In the genomic region with DNA sequence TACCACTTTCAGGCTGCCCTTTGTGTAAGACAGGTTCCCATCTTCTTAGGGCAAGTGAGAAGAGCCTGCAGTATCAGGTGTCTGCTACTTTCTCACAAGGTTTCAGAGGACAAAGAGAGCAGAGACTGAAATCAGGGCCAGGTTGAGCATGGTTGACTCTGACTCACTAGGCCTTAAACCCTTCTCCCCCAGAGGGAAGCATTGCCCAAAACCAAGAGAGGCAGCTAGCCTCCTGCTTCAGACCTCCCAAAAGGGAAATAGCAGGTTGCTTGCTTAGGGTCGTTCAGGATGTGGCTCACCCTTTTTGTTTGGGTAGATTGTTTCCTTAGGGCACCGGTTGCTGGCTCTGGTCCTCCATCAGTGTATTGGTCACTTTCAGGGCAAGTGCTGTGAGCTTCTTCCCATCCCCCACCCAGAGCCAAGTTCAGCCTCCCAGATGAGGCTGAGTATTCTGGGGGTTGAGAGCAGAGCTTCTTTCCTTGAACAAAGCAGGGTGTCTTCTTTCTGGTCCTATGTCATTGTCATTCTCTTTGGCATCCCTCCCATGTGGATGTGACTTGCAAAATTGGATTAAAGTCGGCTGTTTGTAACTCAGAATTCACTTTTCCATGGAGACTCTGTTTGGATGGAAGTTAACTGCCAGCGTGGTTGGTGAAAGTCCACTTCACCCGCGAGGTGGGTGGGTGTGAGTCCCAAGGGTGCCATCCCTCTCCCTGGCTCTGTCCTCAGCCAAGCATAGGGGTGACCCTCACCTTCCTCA, we compare ENCODE assay signal across 25 cellular contexts. TPM values are rescaled to one million over a fixed set of nuclear protein-coding genes. Genes with fewer than 3 reads are reported as not detected.
DNase-seq lines count a peak whose midpoint lies in the region; ATAC-seq, FAIRE-seq and TF ChIP-seq lines count a peak whose summit lies in the region.
"Had no signal": no experiment of that assay in that cellular context is flagged by ENCODE, and none has a peak within 500 bp of the region (broad histone marks: within the 10 kb centered on the region; RNA-seq: fewer than 3 reads in every experiment).

No MANE protein-coding gene starts in this region.

- POLR2A ChIA-PET in K562 (lab: Yijun Ruan, JAX), result interaction anchor here (0.8 to 1.7 kb wide), 3 partner anchors 8 to 799 kb away, joined by 3 to 4 read pairs (median 4); no protein-coding TSS in a partner anchor

- TF ChIP-seq POLR2A in NB4 (IDR thresholded peaks at IDR 0.05; ENCODE audit: extremely low read depth, insufficient read length) (no peak), K562 (conservative IDR thresholded peaks at IDR 0.05) (no peak)

- no peak for TF ChIP-seq RAD21 in K562 (CRISPR knock-in tag; conservative IDR thresholded peaks at IDR 0.05 in 1 of 2, IDR thresholded peaks at IDR 0.05 in 1 of 2)

- H3K36me3 ChIP-seq in GM23338 (ENCODE audit: insufficient read depth), result no peaks in the 10 kb centered on the region
- H3K36me3 ChIP-seq in K562 (ENCODE audit: control insufficient read depth, insufficient read depth, low read length), result no peaks in the 10 kb centered on the region
- H3K36me3 ChIP-seq: BE2C, HAP-1, Peyer's patch, tibial nerve had no signal

- CTCF ChIA-PET in K562 (lab: Yijun Ruan, JAX; ENCODE audit: low intra/inter-chr PET ratio), result no interaction called here

- H3K9me3 ChIP-seq in K562 (replicated peaks; ENCODE audit: control insufficient read depth, insufficient read depth, low read depth, low read length), result no peaks in the 10 kb centered on the region
- H3K9me3 ChIP-seq: BE2C, Caco-2, HAP-1, Peyer's patch, tibial nerve had no signal

- H3F3A ChIP-seq in GM23338 (replicated peaks; ENCODE audit: low read depth), result no peaks in the 10 kb centered on the region

- BruUV-seq in K562 (replicated peaks; lab: Mats Ljungman, UMichigan), result no TSS peak

- H3K4me1 ChIP-seq in GM23338 (ENCODE audit: insufficient read depth) (peaks cover 4% of the 10 kb centered on the region; the same call in 1 of the 2 replicates), K562 (replicated peaks in 1 of 2; ENCODE audit: control insufficient read depth in 2 of 2, insufficient read depth in 2 of 2, low read length in 2 of 2) (no peaks in the 10 kb centered on the region; a peak in 1 of 5 replicates)
- H3K4me1 ChIP-seq: BE2C, Caco-2, HAP-1, Peyer's patch, tibial nerve had no signal

- H3K27me3 Mint-ChIP-seq in GM23338 (ENCODE audit: insufficient read depth, low read depth, poor library complexity), result peaks cover 2% of the 10 kb centered on the region

- no peaks in the 10 kb centered on the region for H3K36me3 Mint-ChIP-seq in GM23338 (ENCODE audit: low read depth)
- H3K36me3 Mint-ChIP-seq: mesothelial cell of epicardium had no signal

- peak overlapping the region; percentile 43; the same call in 1 of the 2 replicates for H2AFZ ChIP-seq in GM23338
- no peak overlapping the region for H2AFZ ChIP-seq in K562 (ENCODE audit: low read depth, low read length)

- H3K4me3 Mint-ChIP-seq in GM23338, result no peak overlapping the region
- H3K4me3 Mint-ChIP-seq: activated CD8-positive, alpha-beta T cell treated with anti-CD3 and anti-CD28 coated beads for 36 hours; activated naive CD4-positive, alpha-beta T cell treated with anti-CD3 and anti-CD28 coated beads for 36 hours; mesothelial cell of epicardium; stimulated activated naive CD8-positive, alpha-beta T cell treated with anti-CD3 and anti-CD28 coated beads, Interleukin-15, amount 100 ng/mL, for 72 hours had no signal

- WGBS in K562 (ENCODE audit: insufficient coverage, low coverage, missing lambda C conversion rate), result 4% methylated on average over 6 of the region's 6 CpGs

- no peaks in the 10 kb centered on the region for H4K20me1 ChIP-seq in GM23338 (replicated peaks; ENCODE audit: insufficient read depth)
- H4K20me1 ChIP-seq in K562 (replicated peaks; ENCODE audit: control insufficient read depth, insufficient read depth, low read length), result no peaks in the 10 kb centered on the region

- H3K4me3 ChIP-seq in GM23338 (no peak overlapping the region), NB4 (ENCODE audit: low read depth, low read length) (no peak overlapping the region), K562 (no peak overlapping the region)
- H3K4me3 ChIP-seq: HAP-1, Peyer's patch, skin epidermis, tibial nerve had no signal

- DNase-seq in GM23338 (ENCODE audit: low spot score) (no peak), NB4 (ENCODE audit: low read depth) (peak; percentile 75), K562 (ENCODE audit: extremely low read depth in 1 of 4, low spot score in 3 of 4) (no peak), sciatic nerve (ENCODE audit: low spot score) (no peak), putamen (ENCODE audit: low spot score) (no peak), NCI-H526 treated with DMSO at 0.1 percent for 48 hours (lab: John Stamatoyannopoulos, UW) (no peak), HT-29 (ENCODE audit: low spot score) (no peak)
- DNase-seq: activated CD8-positive, alpha-beta T cell treated with anti-CD3 and anti-CD28 coated beads for 36 hours; activated naive CD4-positive, alpha-beta T cell treated with anti-CD3 and anti-CD28 coated beads for 36 hours; anterior cingulate cortex; BE2C; Caco-2; cerebellar nuclear complex; kidney glomerular epithelial cell; NCI-H1694; NCI-H748 treated with DMSO at 0.1 percent for 48 hours; Peyer's patch; stimulated activated CD4-positive, alpha-beta T cell treated with anti-CD3 and anti-CD28 coated beads, Interleukin-2, amount 100 ng/mL, for 48 hours; stimulated activated naive CD8-positive, alpha-beta T cell treated with anti-CD3 and anti-CD28 coated beads, Interleukin-15, amount 100 ng/mL, for 72 hours; T-helper 9 cell had no signal

- no peaks in the 10 kb centered on the region for H3K9me3 Mint-ChIP-seq in GM23338
- H3K9me3 Mint-ChIP-seq: activated CD8-positive, alpha-beta T cell treated with anti-CD3 and anti-CD28 coated beads for 36 hours; activated naive CD4-positive, alpha-beta T cell treated with anti-CD3 and anti-CD28 coated beads for 36 hours; mesothelial cell of epicardium; stimulated activated naive CD8-positive, alpha-beta T cell treated with anti-CD3 and anti-CD28 coated beads, Interleukin-15, amount 100 ng/mL, for 72 hours had no signal

- H3K4me1 Mint-ChIP-seq in GM23338, result peaks cover 10% of the 10 kb centered on the region; the same call in 2 of the 3 replicates
- H3K4me1 Mint-ChIP-seq: mesothelial cell of epicardium; stimulated activated naive CD8-positive, alpha-beta T cell treated with anti-CD3 and anti-CD28 coated beads, Interleukin-15, amount 100 ng/mL, for 72 hours had no signal

- ATAC-seq in GM23338, result no peak
- no peak; the same call in 2 of the 3 replicates for ATAC-seq in K562
- peak; percentile 34 for ATAC-seq in sciatic nerve
- ATAC-seq: activated CD8-positive, alpha-beta T cell treated with anti-CD3 and anti-CD28 coated beads for 36 hours; stimulated activated naive CD8-positive, alpha-beta T cell treated with anti-CD3 and anti-CD28 coated beads, Interleukin-15, amount 100 ng/mL, for 72 hours had no signal

- H3K27me3 ChIP-seq in GM23338 (ENCODE audit: insufficient read depth) (no peaks in the 10 kb centered on the region), K562 (ENCODE audit: control insufficient read depth in 2 of 2, insufficient read depth in 2 of 2, low read length in 2 of 2) (peaks cover 42 to 46% of the 10 kb centered on the region in 2 experiments)
- H3K27me3 ChIP-seq: BE2C, Peyer's patch, tibial nerve had no signal

- H3K9ac ChIP-seq in K562 (ENCODE audit: insufficient read depth in 1 of 2, low read depth in 2 of 2, low read length in 2 of 2), result no peak overlapping the region

- TF ChIP-seq CTCF in GM23338 (conservative IDR thresholded peaks at IDR 0.05; ENCODE audit: low read depth in 2 of 2) (no peak), NB4 (IDR thresholded peaks at IDR 0.05; ENCODE audit: low read depth, low read length) (no peak), K562 (IDR thresholded peaks at IDR 0.05 in 2 of 3, conservative IDR thresholded peaks at IDR 0.05 in 1 of 3; ENCODE audit: insufficient read depth in 2 of 3, low read depth in 1 of 3, low read length in 3 of 3) (no peak)

- H3K9me1 ChIP-seq in K562 (ENCODE audit: control insufficient read depth, insufficient read depth, low read length), result no peaks in the 10 kb centered on the region

- no peak for TF ChIP-seq EP300 in K562 (IDR thresholded peaks at IDR 0.05; ENCODE audit: low read length)

- in situ Hi-C loops in K562 (cut with MboI), result no loop called here

- H3K27ac ChIP-seq in GM23338 (ENCODE audit: low read depth), result no peak overlapping the region
- H3K27ac ChIP-seq in K562 (ENCODE audit: extremely low read depth, low read depth, low read length), result no peak overlapping the region
- H3K27ac ChIP-seq: Peyer's patch, skin epidermis had no signal

- FAIRE-seq in K562 (lab: Jason Lieb, UNC), result no peak
- FAIRE-seq: frontal cortex had no signal

- intact Hi-C loops in K562 (cut with micrococcal nuclease) (no loop called here), sciatic nerve (cut with DNase I) (no loop called here)

- H3K27ac Mint-ChIP-seq in GM23338, result no peak overlapping the region
- H3K27ac Mint-ChIP-seq: activated CD8-positive, alpha-beta T cell treated with anti-CD3 and anti-CD28 coated beads for 36 hours; activated naive CD4-positive, alpha-beta T cell treated with anti-CD3 and anti-CD28 coated beads for 36 hours; mesothelial cell of epicardium; stimulated activated naive CD8-positive, alpha-beta T cell treated with anti-CD3 and anti-CD28 coated beads, Interleukin-15, amount 100 ng/mL, for 72 hours had no signal

- no peak overlapping the region for H3K4me2 ChIP-seq in GM23338
- H3K4me2 ChIP-seq in K562 (ENCODE audit: insufficient read depth, low read length), result no peak overlapping the region

- no peaks in the 10 kb centered on the region for H3K9me2 ChIP-seq in GM23338 (ENCODE audit: insufficient read depth)

- H3K79me2 ChIP-seq in GM23338 (replicated peaks; ENCODE audit: insufficient read depth), result no peaks in the 10 kb centered on the region
- H3K79me2 ChIP-seq in K562 (ENCODE audit: control insufficient read depth, insufficient read depth, low read length), result no peaks in the 10 kb centered on the region

RNA-seq across cellular contexts. Expression of gene GALNT2, which starts 55.5 kb away (rescaled TPM):
- total RNA-seq in GM23338 (2014; rRNA removed; shearing (Covaris generic)), result 37.2 and 48.3 TPM in 2 replicates
- 17.8 and 19.2 TPM in 2 replicates for polyA plus RNA-seq in GM23338 (2016; fragmentation: Nextera tagmentation; extraction: Ambion mirVana)
- 96.1 and 131 TPM in 2 replicates for total RNA-seq in K562 (2011; cell fraction: chromatin; rRNA removed; ENCODE audit: low replicate concordance)
- 139 and 145 TPM in 2 replicates for total RNA-seq in K562 (2011; cell fraction: nucleolus; rRNA removed)
- 159 and 198 TPM in 2 replicates for total RNA-seq in K562 (2011; cell fraction: nucleoplasm; rRNA removed)
- total RNA-seq in K562 (2014; rRNA removed), result 51.9 and 66.5 TPM in 2 replicates
- 33.3 and 34.6 TPM in 2 replicates for total RNA-seq in K562 (2014; rRNA removed; fragmentation: Illumina TruSeq; extraction: Trizol)
- total RNA-seq in K562 (2015; rRNA removed; fragmentation: Illumina TruSeq; extraction: Trizol), result 54.6 and 56.7 TPM in 2 replicates
- total RNA-seq in K562 (2021), result 98.2 and 106 TPM in 2 replicates
- 37.2 and 41.8 TPM in 2 replicates for polyA plus RNA-seq in K562 (2011; rRNA removed)
- 53.2 and 59.2 TPM in 2 replicates for polyA plus RNA-seq in K562 (2011; cell fraction: cytosol; rRNA removed)
- 54.3 and 75.7 TPM in 2 replicates for polyA plus RNA-seq in K562 (2011; cell fraction: nucleus; rRNA removed)
- 75.0 and 88.5 TPM in 2 replicates for polyA plus RNA-seq in K562 (2012)
- 58.5 and 67.9 TPM in 2 replicates for polyA plus RNA-seq in K562 (2014; fragmentation: Illumina TruSeq; extraction: Trizol)
- 1 to 10 TPM; 1.6 to 1.8 TPM for polyA plus RNA-seq in K562 (2014; fragmentation: Nextera tagmentation; extraction: Ambion mirVana)
- 66.9 and 67.9 TPM in 2 replicates for polyA plus RNA-seq in K562 (2014; rRNA removed)
- 34.0 and 50.2 TPM in 2 replicates for polyA minus RNA-seq in K562 (2011; rRNA and poly(A)+ RNA removed)
- 40.9 and 44.3 TPM in 2 replicates for polyA minus RNA-seq in K562 (2011; cell fraction: cytosol; rRNA and poly(A)+ RNA removed)
- polyA minus RNA-seq in K562 (2011; cell fraction: nucleus; rRNA and poly(A)+ RNA removed), result 25.2 and 30.3 TPM in 2 replicates
- 67.3 TPM for total RNA-seq in sciatic nerve
- 23.6 and 25.5 TPM in 2 replicates for total RNA-seq in HT-29 (2014; rRNA removed; shearing (Covaris generic))
